In the genomic region with DNA sequence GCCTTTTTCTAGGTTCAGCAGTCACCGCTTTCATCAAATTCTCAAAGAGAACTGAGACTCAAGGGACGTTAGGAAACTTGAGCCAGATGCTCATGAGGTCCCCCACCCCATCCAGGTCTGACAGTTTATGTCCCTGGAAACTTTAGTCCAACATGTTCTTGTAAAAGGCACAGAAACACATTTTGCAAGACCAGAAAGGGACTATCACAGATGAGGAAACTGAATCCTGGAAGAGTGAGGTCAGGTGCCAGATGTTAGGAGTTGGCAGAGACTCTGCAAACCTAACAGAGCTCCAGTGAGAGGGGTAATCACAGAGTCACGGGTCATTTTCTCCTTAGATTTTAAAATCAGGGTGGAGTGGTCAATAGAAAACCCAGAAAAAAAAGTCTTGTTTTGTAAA, we compare ENCODE assay signal across 17 cellular contexts.
"Had no signal": no experiment of that assay in that cellular context is flagged by ENCODE, and none has a peak within 500 bp of the region (broad histone marks: within the 10 kb centered on the region; RNA-seq: fewer than 3 reads in every experiment).

No MANE protein-coding gene starts in this region.

- ATAC-seq: effector memory CD8-positive, alpha-beta T cell; left colon; WTC11 had no signal

- DNase-seq: activated CD4-positive, alpha-beta memory T cell treated with anti-CD3 and anti-CD28 coated beads for 36 hours; activated CD4-positive, alpha-beta T cell treated with anti-CD3 and anti-CD28 coated beads for 4 hours; activated T-cell treated with anti-CD3 and anti-CD28 coated beads for 4 hours; amniotic stem cell; effector memory CD8-positive, alpha-beta T cell; esophagus squamous epithelium; left colon; mammary epithelial cell; nephron progenitor cell; nucleus accumbens; stimulated activated CD4-positive, alpha-beta T cell treated with anti-CD3 and anti-CD28 coated beads, Interleukin-12 subunit alpha, Interleukin-12 subunit beta, amount 100 ng/mL, for 4 hours; stimulated activated CD4-positive, alpha-beta T cell treated with anti-CD3 and anti-CD28 coated beads, Interleukin-1b, Interleukin-23, amount 100 ng/mL, for 48 hours; stimulated activated CD8-positive, alpha-beta memory T cell treated with anti-CD3 and anti-CD28 coated beads, Interleukin-4, amount 100 ng/mL, for 48 hours; stimulated activated naive CD4-positive, alpha-beta T cell had no signal

- H3K4me3 ChIP-seq: cardiac muscle cell, esophagus squamous epithelium, tibial artery had no signal
